ENCODE assay signal across 8 cellular contexts in the genomic region with DNA sequence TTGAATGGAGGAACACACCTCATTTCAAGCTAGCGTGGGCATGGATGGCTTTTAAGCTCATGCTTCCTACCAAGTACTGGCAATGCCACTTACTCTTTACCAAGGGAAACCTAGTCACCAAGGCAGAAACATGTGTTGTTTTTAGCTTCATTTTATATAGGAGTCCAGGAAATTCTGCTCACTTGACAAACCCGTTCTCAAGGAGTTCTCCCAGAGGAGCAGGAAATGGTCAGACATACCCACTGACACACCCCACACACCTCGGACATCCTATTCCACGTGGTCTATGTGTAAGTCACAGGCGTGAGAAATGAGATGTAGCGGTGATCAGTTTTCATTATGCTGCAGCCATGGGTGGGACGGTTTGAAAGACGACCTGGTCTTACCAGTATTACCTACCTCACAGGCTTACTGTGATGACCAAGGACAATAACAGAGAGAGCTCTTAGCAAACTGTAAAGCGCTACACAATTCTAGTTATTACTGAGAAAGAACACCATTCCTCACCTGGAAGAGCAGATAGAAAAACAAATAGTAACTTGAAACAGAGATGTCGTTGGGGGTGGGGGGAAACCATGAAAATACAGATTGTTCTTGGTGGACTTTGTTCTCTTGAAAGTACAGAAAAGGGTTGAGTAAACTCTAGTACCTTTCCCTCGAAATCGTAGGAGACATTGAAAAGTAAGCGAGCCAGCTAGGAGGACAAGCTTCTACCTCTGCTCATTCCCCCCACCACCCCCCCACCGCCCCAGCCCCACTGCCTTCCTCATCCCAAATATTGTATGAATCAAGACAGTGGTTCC. TPM values are rescaled to one million over a fixed set of nuclear protein-coding genes. Genes with fewer than 3 reads are reported as not detected.
DNase-seq lines count a peak whose midpoint lies in the region; ATAC-seq and TF ChIP-seq lines count a peak whose summit lies in the region.

No MANE protein-coding gene starts in this region.

- intact Hi-C loops in esophagus squamous epithelium (cut with DNase I): no loop called here

- peak overlapping the region; percentile 91 for H2AFZ ChIP-seq in parathyroid adenoma

- H3K4me2 ChIP-seq in parathyroid adenoma (ENCODE audit: low read length): peak overlapping the region; percentile 91

- H3K36me3 ChIP-seq in esophagus squamous epithelium (no peaks in the 10 kb centered on the region), parathyroid adenoma (ENCODE audit: control insufficient read depth, insufficient read depth, low read length) (no peaks in the 10 kb centered on the region)

- H3K4me3 ChIP-seq in esophagus squamous epithelium: peak overlapping the region; percentile 85 to 94 (median 92)
- H3K4me3 ChIP-seq in parathyroid adenoma (ENCODE audit: low read depth, low read length): peak overlapping the region; percentile 28

- H3K79me2 ChIP-seq in parathyroid adenoma: peaks cover 7% of the 10 kb centered on the region

- ATAC-seq in GM21576 (IDR thresholded peaks at IDR 0.05; ENCODE audit: unreplicated experiment) (no peak), GM18870 (IDR thresholded peaks at IDR 0.05; ENCODE audit: unreplicated experiment) (no peak)

- TF ChIP-seq CTCF in esophagus squamous epithelium (IDR thresholded peaks at IDR 0.05): no peak
- TF ChIP-seq CTCF in parathyroid adenoma (IDR thresholded peaks at IDR 0.05): no peak

- H3K4me1 ChIP-seq in esophagus squamous epithelium: peaks cover 9 to 54% (median 20%) of the 10 kb centered on the region in 3 donors
- no peaks in the 10 kb centered on the region for H3K4me1 ChIP-seq in parathyroid adenoma

- WGBS in esophagus squamous epithelium, 2 donors: 13 to 20% methylated on average over 13 to 14 of the region's 14 CpGs

- no peak overlapping the region for H3K9ac ChIP-seq in parathyroid adenoma

- H3K27me3 ChIP-seq in esophagus squamous epithelium (peaks cover 0 to 4% (median 0%) of the 10 kb centered on the region in 4 donors), parathyroid adenoma (ENCODE audit: control insufficient read depth, insufficient read depth, low read length) (no peaks in the 10 kb centered on the region)

- DNase-seq in DMS79 (lab: John Stamatoyannopoulos, UW): peak; percentile 4
- DNase-seq in NCI-H526 (lab: John Stamatoyannopoulos, UW): peak; percentile 34 to 65
- DNase-seq in esophagus squamous epithelium (lab: John Stamatoyannopoulos, UW): no peak
- no peak for DNase-seq in cerebellum (ENCODE audit: low spot score)
- no peak for DNase-seq in RPMI8226

- H3K9me3 ChIP-seq in esophagus squamous epithelium (no peaks in the 10 kb centered on the region), parathyroid adenoma (ENCODE audit: control insufficient read depth, low read length) (no peaks in the 10 kb centered on the region)

- peak in 1 of 4 donors; percentile 15 for TF ChIP-seq POLR2A in esophagus squamous epithelium (IDR thresholded peaks at IDR 0.05)

- peak overlapping the region; percentile 94 to 97 (median 97) for H3K27ac ChIP-seq in esophagus squamous epithelium
- no peak overlapping the region for H3K27ac ChIP-seq in parathyroid adenoma

RNA-seq across cellular contexts. Expression of gene CNKSR3, which starts 1.7 kb away (rescaled TPM):
- total RNA-seq in esophagus squamous epithelium (10 to 100 TPM; 10.2 to 18.8 (median 13.8) TPM), cerebellum (1.7 TPM)

Comparison
In these comparisons a context has a peak if more than half of its experiments do, and no peak if none do; other contexts are left out.
1. DNase-seq: peak in DMS79 (single experiment) and NCI-H526 (2 of 2); none in esophagus squamous epithelium (single experiment), cerebellum (single experiment) and RPMI8226 (single experiment).